Comparison of ENCODE assay signal across 20 cellular contexts in the genomic region with DNA sequence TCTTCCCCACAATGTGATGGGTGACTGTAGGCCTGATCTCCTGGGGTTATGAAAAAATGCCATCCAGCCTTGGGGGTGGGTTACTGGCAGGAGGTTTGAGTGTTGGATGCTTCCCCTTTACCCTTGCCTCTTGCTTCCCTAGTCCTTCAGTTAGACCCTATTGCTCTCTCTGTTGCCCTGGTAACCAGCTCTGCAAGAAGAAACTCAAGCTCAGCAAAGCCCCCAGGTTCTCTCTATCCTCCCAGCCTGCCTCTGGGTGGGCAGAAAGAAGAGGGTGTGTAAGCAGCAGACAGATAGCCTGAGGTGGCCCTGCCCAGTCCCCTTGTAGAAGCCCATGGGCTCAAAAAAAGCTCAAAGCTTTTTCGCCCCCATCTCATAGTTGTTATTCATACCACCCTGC.
"Had no signal": no experiment of that assay in that cellular context is flagged by ENCODE, and none has a peak within 500 bp of the region (broad histone marks: within the 10 kb centered on the region; RNA-seq: fewer than 3 reads in every experiment).

No MANE protein-coding gene starts in this region.

- H3K9me3 ChIP-seq: lower lobe of right lung, spleen had no signal

- H3K4me3 Mint-ChIP-seq: activated B cell treated with CpG ODN at 0.5 μM for 24 hours; activated CD4-positive, alpha-beta memory T cell treated with anti-CD3 and anti-CD28 coated beads, Interleukin-2, amount 10 ng/mL, durations not matched to agents 7 days and 5 days; activated CD8-positive, alpha-beta memory T cell treated with anti-CD3 and anti-CD28 coated beads, Interleukin-2, amount 10 ng/mL, durations not matched to agents 7 days and 5 days; activated T-helper 17 cell treated with anti-CD3 and anti-CD28 coated beads, Interleukin-2, amount 50 U/mL, for 72 hours; endodermal cell; natural killer cell treated with Interleukin-12 subunit alpha and Interleukin-12 subunit beta and Interleukin-15 and Interleukin-18, amount 100 ng/mL, for 72 hours; T-helper 2 cell treated with Interferon-gamma antibody and Interleukin-4, amounts not matched to agents 5 μg/mL and 100 μg/mL, for 36 hours had no signal

- DNase-seq: activated B cell treated with CpG ODN at 0.5 μM for 24 hours; activated CD4-positive, alpha-beta memory T cell treated with anti-CD3 and anti-CD28 coated beads, Interleukin-2, amount 10 ng/mL, durations not matched to agents 7 days and 5 days; activated CD4-positive, alpha-beta T cell treated with anti-CD3 and anti-CD28 coated beads for 48 hours; activated CD8-positive, alpha-beta memory T cell treated with anti-CD3 and anti-CD28 coated beads, Interleukin-2, amount 10 ng/mL, durations not matched to agents 7 days and 5 days; activated naive CD4-positive, alpha-beta T cell treated with anti-CD3 and anti-CD28 coated beads, Interleukin-2, amount 50 U/mL, for 16 hours; amniotic stem cell; dorsolateral prefrontal cortex; endodermal cell; foreskin keratinocyte; left colon; lower lobe of right lung; nucleus accumbens; spleen; stimulated activated CD4-positive, alpha-beta T cell treated with anti-CD3 and anti-CD28 coated beads, Interleukin-4, amount 100 ng/mL, for 4 hours; stimulated activated naive CD4-positive, alpha-beta T cell had no signal

- ATAC-seq: activated CD8-positive, alpha-beta memory T cell treated with anti-CD3 and anti-CD28 coated beads, Interleukin-2, amount 10 ng/mL, durations not matched to agents 7 days and 5 days; activated T-helper 17 cell treated with anti-CD3 and anti-CD28 coated beads, Interleukin-2, amount 50 U/mL, for 72 hours; foreskin keratinocyte; left colon; lower lobe of right lung; natural killer cell treated with Interleukin-12 subunit alpha and Interleukin-12 subunit beta and Interleukin-15 and Interleukin-18, amount 100 ng/mL, for 72 hours had no signal

- H3K27me3 Mint-ChIP-seq: activated B cell treated with CpG ODN at 0.5 μM for 24 hours; activated CD4-positive, alpha-beta memory T cell treated with anti-CD3 and anti-CD28 coated beads, Interleukin-2, amount 10 ng/mL, durations not matched to agents 7 days and 5 days; activated CD8-positive, alpha-beta memory T cell treated with anti-CD3 and anti-CD28 coated beads, Interleukin-2, amount 10 ng/mL, durations not matched to agents 7 days and 5 days; activated T-helper 17 cell treated with anti-CD3 and anti-CD28 coated beads, Interleukin-2, amount 50 U/mL, for 72 hours had no signal

- H3K27ac Mint-ChIP-seq: activated B cell treated with CpG ODN at 0.5 μM for 24 hours; activated CD4-positive, alpha-beta memory T cell treated with anti-CD3 and anti-CD28 coated beads, Interleukin-2, amount 10 ng/mL, durations not matched to agents 7 days and 5 days; activated CD8-positive, alpha-beta memory T cell treated with anti-CD3 and anti-CD28 coated beads, Interleukin-2, amount 10 ng/mL, durations not matched to agents 7 days and 5 days; activated T-helper 17 cell treated with anti-CD3 and anti-CD28 coated beads, Interleukin-2, amount 50 U/mL, for 72 hours; endodermal cell; natural killer cell treated with Interleukin-12 subunit alpha and Interleukin-12 subunit beta and Interleukin-15 and Interleukin-18, amount 100 ng/mL, for 72 hours; T-helper 2 cell treated with Interferon-gamma antibody and Interleukin-4, amounts not matched to agents 5 μg/mL and 100 μg/mL, for 36 hours had no signal

- H3K27ac ChIP-seq: cardiac muscle cell, foreskin keratinocyte, hepatocyte, lower lobe of right lung, spleen had no signal

- H3K4me3 ChIP-seq: cardiac muscle cell, dorsolateral prefrontal cortex, hepatocyte, lower lobe of right lung, spleen had no signal

- H3K4me1 Mint-ChIP-seq: endodermal cell had no signal

- H3K9me3 Mint-ChIP-seq: activated B cell treated with CpG ODN at 0.5 μM for 24 hours; activated CD4-positive, alpha-beta memory T cell treated with anti-CD3 and anti-CD28 coated beads, Interleukin-2, amount 10 ng/mL, durations not matched to agents 7 days and 5 days; activated T-helper 17 cell treated with anti-CD3 and anti-CD28 coated beads, Interleukin-2, amount 50 U/mL, for 72 hours; endodermal cell; natural killer cell treated with Interleukin-12 subunit alpha and Interleukin-12 subunit beta and Interleukin-15 and Interleukin-18, amount 100 ng/mL, for 72 hours; T-helper 2 cell treated with Interferon-gamma antibody and Interleukin-4, amounts not matched to agents 5 μg/mL and 100 μg/mL, for 36 hours had no signal
